In the genomic region with DNA sequence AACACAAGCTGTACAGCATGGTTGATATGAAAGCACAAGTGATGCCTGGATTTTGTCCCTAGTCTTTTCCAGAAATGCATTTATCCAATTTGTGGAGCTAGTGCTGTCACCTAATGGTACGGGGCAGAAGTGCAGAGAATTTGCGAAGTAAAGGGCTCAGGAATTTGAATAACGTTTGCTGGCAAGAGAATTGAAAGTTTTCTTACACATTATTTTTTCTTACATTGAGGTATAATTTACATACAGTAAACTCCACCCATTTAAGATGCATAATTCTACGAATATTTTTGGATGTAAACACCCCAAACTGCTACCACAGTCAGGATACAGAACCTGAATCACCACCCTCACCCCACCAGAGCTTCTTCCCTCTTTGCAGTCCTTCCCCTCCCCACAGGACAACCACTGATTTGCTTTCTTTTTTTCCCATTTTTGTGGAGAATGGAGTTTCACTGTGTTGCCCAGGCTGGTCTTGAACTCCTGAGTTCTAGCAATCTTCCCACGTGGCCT, we compare ENCODE assay signal across 1 cellular context.
TF ChIP-seq lines count a peak whose summit lies in the region.

No MANE protein-coding gene starts in this region.

TF ChIP-seq in K562, 482 proteins besides CTCF, POLR2A, EP300 and RAD21:
- TF ChIP-seq, protein P1, sequence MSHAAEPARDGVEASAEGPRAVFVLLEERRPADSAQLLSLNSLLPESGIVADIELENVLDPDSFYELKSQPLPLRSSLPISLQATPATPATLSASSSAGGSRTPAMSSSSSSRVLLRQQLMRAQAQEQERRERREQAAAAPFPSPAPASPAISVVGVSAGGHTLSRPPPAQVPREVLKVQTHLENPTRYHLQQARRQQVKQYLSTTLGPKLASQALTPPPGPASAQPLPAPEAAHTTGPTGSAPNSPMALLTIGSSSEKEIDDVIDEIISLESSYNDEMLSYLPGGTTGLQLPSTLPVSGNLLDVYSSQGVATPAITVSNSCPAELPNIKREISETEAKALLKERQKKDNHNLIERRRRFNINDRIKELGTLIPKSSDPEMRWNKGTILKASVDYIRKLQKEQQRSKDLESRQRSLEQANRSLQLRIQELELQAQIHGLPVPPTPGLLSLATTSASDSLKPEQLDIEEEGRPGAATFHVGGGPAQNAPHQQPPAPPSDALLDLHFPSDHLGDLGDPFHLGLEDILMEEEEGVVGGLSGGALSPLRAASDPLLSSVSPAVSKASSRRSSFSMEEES (CRISPR knock-in tag; IDR thresholded peaks at IDR 0.05): no peak
- TF ChIP-seq ZNF431 (CRISPR knock-in tag; IDR thresholded peaks at IDR 0.05): no peak
- no peak for TF ChIP-seq ILF3 (IDR thresholded peaks at IDR 0.05; ENCODE audit: borderline replicate concordance)
- TF ChIP-seq, protein P2, sequence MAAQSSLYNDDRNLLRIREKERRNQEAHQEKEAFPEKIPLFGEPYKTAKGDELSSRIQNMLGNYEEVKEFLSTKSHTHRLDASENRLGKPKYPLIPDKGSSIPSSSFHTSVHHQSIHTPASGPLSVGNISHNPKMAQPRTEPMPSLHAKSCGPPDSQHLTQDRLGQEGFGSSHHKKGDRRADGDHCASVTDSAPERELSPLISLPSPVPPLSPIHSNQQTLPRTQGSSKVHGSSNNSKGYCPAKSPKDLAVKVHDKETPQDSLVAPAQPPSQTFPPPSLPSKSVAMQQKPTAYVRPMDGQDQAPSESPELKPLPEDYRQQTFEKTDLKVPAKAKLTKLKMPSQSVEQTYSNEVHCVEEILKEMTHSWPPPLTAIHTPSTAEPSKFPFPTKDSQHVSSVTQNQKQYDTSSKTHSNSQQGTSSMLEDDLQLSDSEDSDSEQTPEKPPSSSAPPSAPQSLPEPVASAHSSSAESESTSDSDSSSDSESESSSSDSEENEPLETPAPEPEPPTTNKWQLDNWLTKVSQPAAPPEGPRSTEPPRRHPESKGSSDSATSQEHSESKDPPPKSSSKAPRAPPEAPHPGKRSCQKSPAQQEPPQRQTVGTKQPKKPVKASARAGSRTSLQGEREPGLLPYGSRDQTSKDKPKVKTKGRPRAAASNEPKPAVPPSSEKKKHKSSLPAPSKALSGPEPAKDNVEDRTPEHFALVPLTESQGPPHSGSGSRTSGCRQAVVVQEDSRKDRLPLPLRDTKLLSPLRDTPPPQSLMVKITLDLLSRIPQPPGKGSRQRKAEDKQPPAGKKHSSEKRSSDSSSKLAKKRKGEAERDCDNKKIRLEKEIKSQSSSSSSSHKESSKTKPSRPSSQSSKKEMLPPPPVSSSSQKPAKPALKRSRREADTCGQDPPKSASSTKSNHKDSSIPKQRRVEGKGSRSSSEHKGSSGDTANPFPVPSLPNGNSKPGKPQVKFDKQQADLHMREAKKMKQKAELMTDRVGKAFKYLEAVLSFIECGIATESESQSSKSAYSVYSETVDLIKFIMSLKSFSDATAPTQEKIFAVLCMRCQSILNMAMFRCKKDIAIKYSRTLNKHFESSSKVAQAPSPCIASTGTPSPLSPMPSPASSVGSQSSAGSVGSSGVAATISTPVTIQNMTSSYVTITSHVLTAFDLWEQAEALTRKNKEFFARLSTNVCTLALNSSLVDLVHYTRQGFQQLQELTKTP (IDR thresholded peaks at IDR 0.05; ENCODE audit: low read depth in 1 of 2, partially characterized antibody in 2 of 2): no peak
- no peak for TF ChIP-seq HDAC8 (tag; IDR thresholded peaks at IDR 0.05)
- no peak for TF ChIP-seq ZZZ3 (IDR thresholded peaks at IDR 0.05)
- no peak for TF ChIP-seq HIVEP1 (CRISPR knock-in tag; IDR thresholded peaks at IDR 0.05)
- no peak for TF ChIP-seq POLR3G (IDR thresholded peaks at IDR 0.05; ENCODE audit: extremely low read depth, insufficient read length, insufficient replicate concordance)
- TF ChIP-seq TGIF2 (CRISPR knock-in tag; IDR thresholded peaks at IDR 0.05): no peak
- no peak for TF ChIP-seq MED1 (CRISPR knock-in tag; IDR thresholded peaks at IDR 0.05; ENCODE audit: borderline replicate concordance)
- TF ChIP-seq PTRF (tag; IDR thresholded peaks at IDR 0.05): no peak
- TF ChIP-seq, protein P3, sequence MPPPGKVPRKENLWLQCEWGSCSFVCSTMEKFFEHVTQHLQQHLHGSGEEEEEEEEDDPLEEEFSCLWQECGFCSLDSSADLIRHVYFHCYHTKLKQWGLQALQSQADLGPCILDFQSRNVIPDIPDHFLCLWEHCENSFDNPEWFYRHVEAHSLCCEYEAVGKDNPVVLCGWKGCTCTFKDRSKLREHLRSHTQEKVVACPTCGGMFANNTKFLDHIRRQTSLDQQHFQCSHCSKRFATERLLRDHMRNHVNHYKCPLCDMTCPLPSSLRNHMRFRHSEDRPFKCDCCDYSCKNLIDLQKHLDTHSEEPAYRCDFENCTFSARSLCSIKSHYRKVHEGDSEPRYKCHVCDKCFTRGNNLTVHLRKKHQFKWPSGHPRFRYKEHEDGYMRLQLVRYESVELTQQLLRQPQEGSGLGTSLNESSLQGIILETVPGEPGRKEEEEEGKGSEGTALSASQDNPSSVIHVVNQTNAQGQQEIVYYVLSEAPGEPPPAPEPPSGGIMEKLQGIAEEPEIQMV (tag; conservative IDR thresholded peaks at IDR 0.05; ENCODE audit: low read depth): no peak
- no peak for TF ChIP-seq ZNF384 (IDR thresholded peaks at IDR 0.05; ENCODE audit: low read depth, low read length)
- no peak for TF ChIP-seq POLR2G (IDR thresholded peaks at IDR 0.05; ENCODE audit: low read depth, low read length)
- TF ChIP-seq ZNF121 (CRISPR knock-in tag; conservative IDR thresholded peaks at IDR 0.05): no peak
- TF ChIP-seq, protein P4, sequence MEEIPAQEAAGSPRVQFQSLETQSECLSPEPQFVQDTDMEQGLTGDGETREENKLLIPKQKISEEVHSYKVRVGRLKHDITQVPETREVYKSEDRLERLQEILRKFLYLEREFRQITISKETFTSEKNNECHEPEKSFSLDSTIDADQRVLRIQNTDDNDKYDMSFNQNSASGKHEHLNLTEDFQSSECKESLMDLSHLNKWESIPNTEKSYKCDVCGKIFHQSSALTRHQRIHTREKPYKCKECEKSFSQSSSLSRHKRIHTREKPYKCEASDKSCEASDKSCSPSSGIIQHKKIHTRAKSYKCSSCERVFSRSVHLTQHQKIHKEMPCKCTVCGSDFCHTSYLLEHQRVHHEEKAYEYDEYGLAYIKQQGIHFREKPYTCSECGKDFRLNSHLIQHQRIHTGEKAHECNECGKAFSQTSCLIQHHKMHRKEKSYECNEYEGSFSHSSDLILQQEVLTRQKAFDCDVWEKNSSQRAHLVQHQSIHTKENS (CRISPR knock-in tag; IDR thresholded peaks at IDR 0.05): no peak
- no peak for TF ChIP-seq HSF4 (CRISPR knock-in tag; IDR thresholded peaks at IDR 0.05; ENCODE audit: borderline replicate concordance)
- TF ChIP-seq SIX5 (IDR thresholded peaks at IDR 0.05; ENCODE audit: borderline replicate concordance in 1 of 2, insufficient read depth in 1 of 2, low read depth in 1 of 2, low read length in 2 of 2): no peak
- TF ChIP-seq, protein P5, sequence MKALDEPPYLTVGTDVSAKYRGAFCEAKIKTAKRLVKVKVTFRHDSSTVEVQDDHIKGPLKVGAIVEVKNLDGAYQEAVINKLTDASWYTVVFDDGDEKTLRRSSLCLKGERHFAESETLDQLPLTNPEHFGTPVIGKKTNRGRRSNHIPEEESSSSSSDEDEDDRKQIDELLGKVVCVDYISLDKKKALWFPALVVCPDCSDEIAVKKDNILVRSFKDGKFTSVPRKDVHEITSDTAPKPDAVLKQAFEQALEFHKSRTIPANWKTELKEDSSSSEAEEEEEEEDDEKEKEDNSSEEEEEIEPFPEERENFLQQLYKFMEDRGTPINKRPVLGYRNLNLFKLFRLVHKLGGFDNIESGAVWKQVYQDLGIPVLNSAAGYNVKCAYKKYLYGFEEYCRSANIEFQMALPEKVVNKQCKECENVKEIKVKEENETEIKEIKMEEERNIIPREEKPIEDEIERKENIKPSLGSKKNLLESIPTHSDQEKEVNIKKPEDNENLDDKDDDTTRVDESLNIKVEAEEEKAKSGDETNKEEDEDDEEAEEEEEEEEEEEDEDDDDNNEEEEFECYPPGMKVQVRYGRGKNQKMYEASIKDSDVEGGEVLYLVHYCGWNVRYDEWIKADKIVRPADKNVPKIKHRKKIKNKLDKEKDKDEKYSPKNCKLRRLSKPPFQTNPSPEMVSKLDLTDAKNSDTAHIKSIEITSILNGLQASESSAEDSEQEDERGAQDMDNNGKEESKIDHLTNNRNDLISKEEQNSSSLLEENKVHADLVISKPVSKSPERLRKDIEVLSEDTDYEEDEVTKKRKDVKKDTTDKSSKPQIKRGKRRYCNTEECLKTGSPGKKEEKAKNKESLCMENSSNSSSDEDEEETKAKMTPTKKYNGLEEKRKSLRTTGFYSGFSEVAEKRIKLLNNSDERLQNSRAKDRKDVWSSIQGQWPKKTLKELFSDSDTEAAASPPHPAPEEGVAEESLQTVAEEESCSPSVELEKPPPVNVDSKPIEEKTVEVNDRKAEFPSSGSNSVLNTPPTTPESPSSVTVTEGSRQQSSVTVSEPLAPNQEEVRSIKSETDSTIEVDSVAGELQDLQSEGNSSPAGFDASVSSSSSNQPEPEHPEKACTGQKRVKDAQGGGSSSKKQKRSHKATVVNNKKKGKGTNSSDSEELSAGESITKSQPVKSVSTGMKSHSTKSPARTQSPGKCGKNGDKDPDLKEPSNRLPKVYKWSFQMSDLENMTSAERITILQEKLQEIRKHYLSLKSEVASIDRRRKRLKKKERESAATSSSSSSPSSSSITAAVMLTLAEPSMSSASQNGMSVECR (CRISPR knock-in tag; IDR thresholded peaks at IDR 0.05): no peak
- TF ChIP-seq CREM (IDR thresholded peaks at IDR 0.05; ENCODE audit: low read depth): no peak
